Comparison of ENCODE assay signal across 8 cellular contexts in the genomic region with DNA sequence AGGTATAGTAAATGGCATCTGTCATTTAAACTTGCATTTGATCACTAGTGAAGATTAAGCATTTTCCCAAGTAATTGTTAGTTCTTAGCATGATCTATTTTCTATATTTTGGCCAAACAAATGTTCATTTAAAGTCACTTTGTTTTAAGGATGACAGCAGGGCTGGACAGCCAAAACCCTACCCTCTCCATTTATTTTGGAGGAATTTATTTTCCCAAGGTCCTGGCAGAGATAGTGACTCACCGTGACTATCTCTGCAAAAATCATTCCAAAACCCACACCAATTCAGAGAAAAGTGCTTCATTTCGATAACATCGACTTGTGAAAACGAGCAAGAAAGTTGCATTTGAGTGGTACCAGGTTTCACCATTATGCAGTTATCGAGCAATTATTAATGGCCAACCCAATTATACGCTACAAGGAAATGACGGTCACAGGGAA. TPM values are rescaled to one million over a fixed set of nuclear protein-coding genes. Genes with fewer than 3 reads are reported as not detected.
DNase-seq lines count a peak whose midpoint lies in the region; TF ChIP-seq lines count a peak whose summit lies in the region.

No MANE protein-coding gene starts in this region.

- H3K36me3 ChIP-seq in MM.1S (replicated peaks; ENCODE audit: insufficient read depth, low read length) = no peaks in the 10 kb centered on the region

- peaks cover 32% of the 10 kb centered on the region for H3K4me1 Mint-ChIP-seq in endothelial cell (ENCODE audit: unreplicated experiment)
- peaks cover 9% of the 10 kb centered on the region for H3K4me1 Mint-ChIP-seq in osteocyte (ENCODE audit: unreplicated experiment)

- H3F3A ChIP-seq in MM.1S (ENCODE audit: insufficient read depth, low read length) = peaks cover 30% of the 10 kb centered on the region

- H3K27ac Mint-ChIP-seq in endothelial cell (ENCODE audit: unreplicated experiment) = peak overlapping the region; percentile 92
- H3K27ac Mint-ChIP-seq in osteocyte (ENCODE audit: unreplicated experiment) = peak overlapping the region; percentile 94

- peak overlapping the region; percentile 48 for H2AFZ ChIP-seq in MM.1S (ENCODE audit: low read length)

- peaks cover 10% of the 10 kb centered on the region for H3K27me3 Mint-ChIP-seq in endothelial cell (ENCODE audit: unreplicated experiment)
- H3K27me3 Mint-ChIP-seq in osteocyte (ENCODE audit: unreplicated experiment) = no peaks in the 10 kb centered on the region

- no peaks in the 10 kb centered on the region for H3K9me3 Mint-ChIP-seq in endothelial cell (ENCODE audit: unreplicated experiment)
- H3K9me3 Mint-ChIP-seq in osteocyte (ENCODE audit: unreplicated experiment) = no peaks in the 10 kb centered on the region

- peak; percentile 26 for DNase-seq in NCI-H1092 treated with DMSO at 0.1 percent for 48 hours (lab: John Stamatoyannopoulos, UW)
- no peak for DNase-seq in NCI-H1092 (lab: John Stamatoyannopoulos, UW)
- DNase-seq in MM.1S = no peak
- no peak for DNase-seq in endothelial cell (ENCODE audit: low spot score)
- no peak for DNase-seq in osteocyte (ENCODE audit: extremely low spot score, unreplicated experiment)
- no peak for DNase-seq in HCEC 1CT
- DNase-seq in NOMO-1 treated with dmso at 0.1 percent for 144 hours (lab: John Stamatoyannopoulos, UW; ENCODE audit: unreplicated experiment) = no peak
- DNase-seq in stimulated activated CD4-positive, alpha-beta T cell treated with anti-CD3 and anti-CD28 coated beads, Interleukin-2, amount 100 ng/mL, for 48 hours = no peak

- TF ChIP-seq CTCF in MM.1S (IDR thresholded peaks at IDR 0.05; ENCODE audit: low read length) (no peak), endothelial cell (IDR thresholded peaks at IDR 0.05; ENCODE audit: unreplicated experiment) (no peak), osteocyte (IDR thresholded peaks at IDR 0.05) (no peak)

- peak overlapping the region; percentile 63 for H3K4me2 ChIP-seq in MM.1S (ENCODE audit: low read depth, low read length)

- H3K79me2 ChIP-seq in MM.1S (ENCODE audit: low read length) = peaks cover 41% of the 10 kb centered on the region

- H3K4me1 ChIP-seq in MM.1S (ENCODE audit: low read length) = peaks cover 30% of the 10 kb centered on the region

- no peaks in the 10 kb centered on the region for H3K9me3 ChIP-seq in MM.1S (replicated peaks; ENCODE audit: insufficient read depth, low read length)

- H4K20me1 ChIP-seq in MM.1S (ENCODE audit: insufficient read depth, low read length) = peaks cover 20% of the 10 kb centered on the region; the same call in 1 of the 2 replicates

- peak overlapping the region; percentile 90 for H3K4me3 ChIP-seq in MM.1S (ENCODE audit: low read length)

- peak overlapping the region; percentile 97 for H3K9ac ChIP-seq in MM.1S (ENCODE audit: low read length)

- no peaks in the 10 kb centered on the region for H3K36me3 Mint-ChIP-seq in endothelial cell (ENCODE audit: low read depth, unreplicated experiment)
- no peaks in the 10 kb centered on the region for H3K36me3 Mint-ChIP-seq in osteocyte (ENCODE audit: unreplicated experiment)

- no peaks in the 10 kb centered on the region for H3K9me2 ChIP-seq in MM.1S (replicated peaks; ENCODE audit: insufficient read depth, low read length)

- H3K27me3 ChIP-seq in MM.1S (replicated peaks; ENCODE audit: insufficient read depth, low read length) = no peaks in the 10 kb centered on the region

- peak overlapping the region; percentile 60; the same call in 1 of the 2 replicates for H3K27ac ChIP-seq in MM.1S (ENCODE audit: low read length)

- H3K4me3 Mint-ChIP-seq in endothelial cell (ENCODE audit: unreplicated experiment) (peak overlapping the region; percentile 95), osteocyte (ENCODE audit: unreplicated experiment) (peak overlapping the region; percentile 86)

RNA-seq across cellular contexts. Expression of a gene that starts 0.7 kb away (rescaled TPM):
- total RNA-seq in endothelial cell (ENCODE audit: unreplicated experiment) = 24.6 TPM
- 16.8 and 18.5 TPM in 2 replicates for total RNA-seq in osteocyte
